Comparison of ENCODE assay signal across 9 cellular contexts in the genomic region with DNA sequence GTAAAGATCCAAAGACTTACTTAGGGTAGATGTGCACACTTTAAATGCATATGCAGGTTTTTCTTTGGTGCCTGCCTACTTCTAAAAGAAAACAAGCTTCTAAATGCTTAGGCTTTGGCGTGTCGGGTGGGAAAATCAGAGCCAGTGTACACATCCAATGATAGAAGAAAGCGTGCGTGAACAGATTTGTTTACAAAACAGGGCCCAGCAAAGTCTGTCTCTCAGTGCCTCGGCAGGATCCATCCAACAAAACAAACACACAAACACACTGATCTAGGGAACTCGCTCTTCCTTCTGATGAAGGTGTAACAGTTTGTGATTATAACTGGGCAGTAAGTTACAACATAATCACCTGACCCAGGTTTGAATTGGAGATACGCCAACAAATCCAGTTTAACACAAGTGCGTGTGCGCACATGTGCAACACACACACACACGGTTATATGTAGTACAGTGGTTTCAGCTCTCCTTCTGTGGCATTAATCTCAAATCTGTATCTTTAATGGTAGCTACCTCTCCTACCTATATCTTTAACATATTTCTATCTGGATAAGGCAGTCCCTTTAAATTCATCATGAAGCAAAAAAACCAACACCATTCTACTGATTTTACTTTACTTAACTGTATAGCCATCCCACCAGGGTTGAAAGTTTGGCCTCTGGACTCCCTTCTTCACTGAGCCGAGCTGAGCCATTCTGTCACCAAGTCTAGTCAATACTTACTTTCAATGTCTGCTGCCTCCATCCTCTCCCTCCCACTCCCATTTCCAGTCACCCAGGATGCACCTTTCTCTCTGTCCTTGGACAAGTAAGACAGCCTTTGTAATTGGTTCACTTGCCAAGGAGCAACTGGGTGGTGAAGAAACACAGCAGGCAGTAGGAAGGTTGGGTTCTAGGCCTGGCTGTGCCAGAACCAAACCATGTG.
A peak's percentile ranks its signal among the peaks of the same experiment; 100 is the strongest.
DNase-seq lines count a peak whose midpoint lies in the region; ATAC-seq and TF ChIP-seq lines count a peak whose summit lies in the region.
"Had no signal": no experiment of that assay in that cellular context is flagged by ENCODE, and none has a peak within 500 bp of the region (broad histone marks: within the 10 kb centered on the region; RNA-seq: fewer than 3 reads in every experiment).

No MANE protein-coding gene starts in this region.

- no peak overlapping the region for H2AFZ ChIP-seq in HCT116 (ENCODE audit: low read depth, low read length, poor library complexity, severe bottlenecking)

- H3K4me3 ChIP-seq in HCT116 (replicated peaks in 1 of 2; ENCODE audit: low read depth in 1 of 2, low read length in 2 of 2) (no peak overlapping the region), esophagus muscularis mucosa (no peak overlapping the region), spleen (no peak overlapping the region), upper lobe of right lung (no peak overlapping the region)
- H3K4me3 ChIP-seq: MG63 had no signal

- TF ChIP-seq POLR2A in HCT116 (IDR thresholded peaks at IDR 0.05; ENCODE audit: borderline replicate concordance, extremely low read depth, insufficient read depth, insufficient read length): no peak
- TF ChIP-seq POLR2A in esophagus muscularis mucosa (IDR thresholded peaks at IDR 0.05; ENCODE audit: low read depth): no peak
- no peak for TF ChIP-seq POLR2A in spleen (IDR thresholded peaks at IDR 0.05)

- H3K4me1 Mint-ChIP-seq in T-helper 17 cell: peaks cover 77% of the 10 kb centered on the region

- peaks cover 1 to 36% of the 10 kb centered on the region in 2 experiments; a peak in 2 of 4 replicates for H3K36me3 ChIP-seq in HCT116 (ENCODE audit: control insufficient read depth in 1 of 2, insufficient read depth in 2 of 2, low read length in 2 of 2)
- H3K36me3 ChIP-seq in esophagus muscularis mucosa: peaks cover 0 to 7% (median 3%) of the 10 kb centered on the region in 4 donors
- H3K36me3 ChIP-seq in spleen: peaks cover 0 to 48% (median 9%) of the 10 kb centered on the region in 6 donors
- H3K36me3 ChIP-seq in upper lobe of right lung: peaks cover 7% of the 10 kb centered on the region

- no TSS peak for BruUV-seq in HCT116 (replicated peaks; lab: Mats Ljungman, UMichigan)

- CTCF ChIA-PET in HCT116 (lab: Charles Lee): no interaction called here

- H3K9me2 ChIP-seq in HCT116 (ENCODE audit: insufficient read depth): no peaks in the 10 kb centered on the region

- H3K9me3 ChIP-seq in HCT116 (ENCODE audit: control insufficient read depth in 1 of 2, insufficient read depth in 1 of 2, low read depth in 1 of 2, low read length in 2 of 2) (no peaks in the 10 kb centered on the region), T-helper 17 cell (ENCODE audit: control insufficient read depth, low read length, poor library complexity, severe bottlenecking) (no peaks in the 10 kb centered on the region), esophagus muscularis mucosa (no peaks in the 10 kb centered on the region), spleen (no peaks in the 10 kb centered on the region), upper lobe of right lung (no peaks in the 10 kb centered on the region)
- H3K9me3 ChIP-seq: MG63 had no signal

- H3K4me2 ChIP-seq in HCT116 (ENCODE audit: low read length): peak overlapping the region; percentile 71

- H3K36me3 Mint-ChIP-seq in T-helper 17 cell (ENCODE audit: low read depth): peaks cover 2% of the 10 kb centered on the region

- DNase-seq in HCT116 (ENCODE audit: low read depth, low spot score) (no peak), T-helper 17 cell (no peak), esophagus muscularis mucosa (ENCODE audit: extremely low spot score) (no peak), spleen (no peak), SKM-1 (lab: John Stamatoyannopoulos, UW; ENCODE audit: unreplicated experiment) (no peak), upper lobe of right lung (no peak)
- DNase-seq: central memory CD4-positive, alpha-beta T cell; MG63 had no signal

- TF ChIP-seq CTCF in HCT116 (IDR thresholded peaks at IDR 0.05 in 2 of 3, conservative IDR thresholded peaks at IDR 0.05 in 1 of 3; ENCODE audit: borderline replicate concordance in 1 of 3, insufficient read depth in 1 of 3, low read depth in 2 of 3, low read length in 2 of 3) (no peak), esophagus muscularis mucosa (IDR thresholded peaks at IDR 0.05) (no peak), spleen (IDR thresholded peaks at IDR 0.05 in 8 of 11, conservative IDR thresholded peaks at IDR 0.05 in 3 of 11) (no peak), upper lobe of right lung (IDR thresholded peaks at IDR 0.05) (no peak)

- ATAC-seq in HCT116 (no peak), T-helper 17 cell (no peak), GM19467 (IDR thresholded peaks at IDR 0.05; ENCODE audit: unreplicated experiment) (no peak), upper lobe of right lung (no peak)

- H3K27me3 ChIP-seq in HCT116 (ENCODE audit: insufficient read depth, low read length) (no peaks in the 10 kb centered on the region), esophagus muscularis mucosa (no peaks in the 10 kb centered on the region), spleen (replicated peaks in 1 of 7) (no peaks in the 10 kb centered on the region), upper lobe of right lung (no peaks in the 10 kb centered on the region)
- H3K27me3 ChIP-seq: MG63 had no signal

- H3K9ac ChIP-seq in HCT116 (ENCODE audit: low read length): peak overlapping the region; percentile 80

- intact Hi-C loops in HCT116 (cut with micrococcal nuclease) (no loop called here), esophagus muscularis mucosa (cut with DNase I) (no loop called here), spleen (cut with DNase I; ENCODE audit: low total_unique reads) (no loop called here), upper lobe of right lung (cut with DNase I) (no loop called here)

- H3K4me3 Mint-ChIP-seq in T-helper 17 cell: peak overlapping the region; percentile 84

- TF ChIP-seq EP300 in esophagus muscularis mucosa (IDR thresholded peaks at IDR 0.05): no peak

- H3K4me1 ChIP-seq in HCT116 (ENCODE audit: control insufficient read depth in 1 of 2, insufficient read depth in 2 of 2, low read length in 2 of 2) (peaks cover 92 to 100% of the 10 kb centered on the region in 2 experiments), esophagus muscularis mucosa (peaks cover 90 to 100% (median 94%) of the 10 kb centered on the region in 4 donors), spleen (peaks cover 39 to 100% (median 83%) of the 10 kb centered on the region in 6 donors), upper lobe of right lung (peaks cover 64% of the 10 kb centered on the region)

- H3K27ac ChIP-seq in HCT116 (ENCODE audit: low read depth, low read length) (peak overlapping the region; percentile 99), esophagus muscularis mucosa (replicated peaks in 1 of 4) (peak overlapping the region in 3 of 4 donors; percentile 9 to 84 (median 77)), spleen (peak overlapping the region in 6 of 8 donors; percentile 3 to 92 (median 81)), upper lobe of right lung (no peak overlapping the region)

- no peak for TF ChIP-seq RAD21 in HCT116 (IDR thresholded peaks at IDR 0.05; ENCODE audit: low read depth)

- H3K27ac Mint-ChIP-seq in T-helper 17 cell: peak overlapping the region; percentile 94

- H3K79me2 ChIP-seq in HCT116 (ENCODE audit: insufficient read depth, low read length): peaks cover 100% of the 10 kb centered on the region

- RAD21 ChIA-PET in HCT116 (lab: Charles Lee; ENCODE audit: low non-redundant PET in 1 of 2, low total read pairs in 2 of 2, uncharacterized antibody in 2 of 2, unreplicated experiment in 2 of 2): no interaction called here

- WGBS in esophagus muscularis mucosa: 96% methylated on average over 11 of the region's 11 CpGs
- 89 to 95% (median 93%) methylated on average over 11 of the region's 11 CpGs for WGBS in spleen, 5 donors

- no peaks in the 10 kb centered on the region for H3K27me3 Mint-ChIP-seq in T-helper 17 cell

- H4K20me1 ChIP-seq in HCT116 (ENCODE audit: insufficient read depth): no peaks in the 10 kb centered on the region

- POLR2A ChIA-PET in HCT116 (lab: Charles Lee): interaction anchor here (0.9 to 1.7 kb wide), 2 partner anchors 11 to 21 kb away, joined by 3 to 6 read pairs; no protein-coding TSS in a partner anchor

TF ChIP-seq in HCT116, 20 proteins besides CTCF, POLR2A, EP300 and RAD21:
- TF ChIP-seq, protein P1, sequence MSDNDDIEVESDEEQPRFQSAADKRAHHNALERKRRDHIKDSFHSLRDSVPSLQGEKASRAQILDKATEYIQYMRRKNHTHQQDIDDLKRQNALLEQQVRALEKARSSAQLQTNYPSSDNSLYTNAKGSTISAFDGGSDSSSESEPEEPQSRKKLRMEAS (IDR thresholded peaks at IDR 0.05): no peak
- TF ChIP-seq ELF1 (IDR thresholded peaks at IDR 0.05; ENCODE audit: borderline replicate concordance, low read depth) (no peak), TCF7L2 (IDR thresholded peaks at IDR 0.05; ENCODE audit: borderline replicate concordance, extremely low read depth, insufficient read depth, insufficient read length) (no peak)
- TF ChIP-seq, protein P2, sequence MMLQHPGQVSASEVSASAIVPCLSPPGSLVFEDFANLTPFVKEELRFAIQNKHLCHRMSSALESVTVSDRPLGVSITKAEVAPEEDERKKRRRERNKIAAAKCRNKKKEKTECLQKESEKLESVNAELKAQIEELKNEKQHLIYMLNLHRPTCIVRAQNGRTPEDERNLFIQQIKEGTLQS (IDR thresholded peaks at IDR 0.05): no peak
